In the genomic region with DNA sequence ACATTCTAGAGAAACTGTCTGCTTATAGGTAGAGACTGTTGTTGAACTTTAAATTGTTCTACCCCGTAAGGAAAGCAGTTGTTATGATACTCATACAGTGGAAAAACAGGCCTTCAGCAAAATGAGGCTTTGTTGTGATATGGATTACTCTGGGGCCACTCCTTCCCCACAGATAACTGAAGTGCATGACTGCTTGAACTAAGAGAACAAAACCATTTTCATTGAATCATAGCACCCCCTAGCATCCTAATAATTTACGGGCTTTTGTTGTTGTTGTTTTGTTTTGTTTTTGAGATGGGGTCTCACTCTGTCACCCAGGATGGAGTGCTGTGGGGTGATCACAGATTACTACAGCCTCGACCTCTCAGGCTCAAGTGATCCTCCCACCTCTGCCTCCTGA, we compare ENCODE assay signal across 7 cellular contexts. TPM values are rescaled to one million over a fixed set of nuclear protein-coding genes. Genes with fewer than 3 reads are reported as not detected.
DNase-seq lines count a peak whose midpoint lies in the region; ATAC-seq and TF ChIP-seq lines count a peak whose summit lies in the region.
"Not testable (repeated sequence)": the region's sequence is repeated elsewhere in the genome, so short reads cannot be mapped to it uniquely, and the experiment has no call there.

No MANE protein-coding gene starts in this region.

- peak overlapping the region; percentile 70 for H3K27ac Mint-ChIP-seq in activated naive CD4-positive, alpha-beta T cell treated with anti-CD3 and anti-CD28 coated beads, Interleukin-2, amount 10 ng/mL, durations not matched to agents 7 days and 5 days

- peaks cover 42% of the 10 kb centered on the region for H3K36me3 Mint-ChIP-seq in activated naive CD4-positive, alpha-beta T cell treated with anti-CD3 and anti-CD28 coated beads, Interleukin-2, amount 10 ng/mL, durations not matched to agents 7 days and 5 days

- peaks cover 49% of the 10 kb centered on the region for H3K4me1 Mint-ChIP-seq in activated naive CD4-positive, alpha-beta T cell treated with anti-CD3 and anti-CD28 coated beads, Interleukin-2, amount 10 ng/mL, durations not matched to agents 7 days and 5 days

- peaks cover 4 to 19% (median 14%) of the 10 kb centered on the region in 11 experiments; a peak in 14 of 22 replicates for H3K9me3 ChIP-seq in BLaER1 treated with 17β-estradiol and CSF1 and Interleukin-3, amounts not matched to agents 10 nM and 100 nM (replicated peaks in 1 of 11)
- not testable (repeated sequence) for H3K9me3 ChIP-seq in liver (ENCODE audit: control insufficient read depth in 4 of 4, low read length in 3 of 4); neutrophil

- ATAC-seq in HG02885 (IDR thresholded peaks at IDR 0.05; ENCODE audit: poor library complexity, unreplicated experiment), result peak; percentile 43

- H3K27me3 ChIP-seq in BLaER1 treated with 17β-estradiol and CSF1 and Interleukin-3, amounts not matched to agents 10 nM and 100 nM; liver (ENCODE audit: control insufficient read depth in 4 of 4, insufficient read depth in 4 of 4, low read length in 3 of 4); neutrophil: not testable (repeated sequence)

- peak overlapping the region in 7 of 11 experiments; percentile 2 to 88 (median 29); a peak in 12 of 22 replicates for H3K4me2 ChIP-seq in BLaER1 treated with 17β-estradiol and CSF1 and Interleukin-3, amounts not matched to agents 10 nM and 100 nM

- H3K4me1 ChIP-seq in BLaER1 treated with 17β-estradiol and CSF1 and Interleukin-3, amounts not matched to agents 10 nM and 100 nM, result peaks cover 48 to 58% (median 54%) of the 10 kb centered on the region in 10 experiments
- not testable (repeated sequence) for H3K4me1 ChIP-seq in liver (ENCODE audit: control insufficient read depth in 4 of 4, insufficient read depth in 4 of 4, low read length in 3 of 4)
- H3K4me1 ChIP-seq in neutrophil (ENCODE audit: control insufficient read depth in 1 of 2, insufficient read depth in 1 of 2, low read depth in 1 of 2, low read length in 1 of 2), result peaks cover 24 to 31% of the 10 kb centered on the region in 2 experiments

- not testable (repeated sequence) for H3K9me3 Mint-ChIP-seq in activated naive CD4-positive, alpha-beta T cell treated with anti-CD3 and anti-CD28 coated beads, Interleukin-2, amount 10 ng/mL, durations not matched to agents 7 days and 5 days

- H3K27ac ChIP-seq in BLaER1 treated with 17β-estradiol and CSF1 and Interleukin-3, amounts not matched to agents 10 nM and 100 nM, result peak overlapping the region in 10 of 11 experiments; percentile 44 to 99 (median 92); a peak in 19 of 22 replicates
- not testable (repeated sequence) for H3K27ac ChIP-seq in liver (ENCODE audit: low read depth in 1 of 2, low read length in 2 of 2)
- peak overlapping the region; percentile 60 for H3K27ac ChIP-seq in neutrophil

- DNase-seq in SK-MEL-5 (ENCODE audit: low read depth, low spot score) (peak; percentile 4), epithelial cell of esophagus (ENCODE audit: low read depth) (peak; percentile 2)
- not testable (repeated sequence) for DNase-seq in activated naive CD4-positive, alpha-beta T cell treated with anti-CD3 and anti-CD28 coated beads, Interleukin-2, amount 10 ng/mL, durations not matched to agents 7 days and 5 days

- 82% methylated on average over 3 of the region's 3 CpGs for WGBS in liver

- peaks cover 15 to 60% (median 29%) of the 10 kb centered on the region in 11 experiments; a peak in 21 of 22 replicates for H3K36me3 ChIP-seq in BLaER1 treated with 17β-estradiol and CSF1 and Interleukin-3, amounts not matched to agents 10 nM and 100 nM
- not testable (repeated sequence) for H3K36me3 ChIP-seq in liver (ENCODE audit: control insufficient read depth in 4 of 4, insufficient read depth in 3 of 4, low read depth in 1 of 4, low read length in 3 of 4); neutrophil

- TF ChIP-seq RAD21 in liver (IDR thresholded peaks at IDR 0.05), result peak; percentile 37 to 53

- H3K4me3 ChIP-seq in BLaER1 treated with 17β-estradiol and CSF1 and Interleukin-3, amounts not matched to agents 10 nM and 100 nM; epithelial cell of esophagus (ENCODE audit: low read length); liver (ENCODE audit: low read depth in 1 of 3, low read length in 3 of 3); neutrophil (ENCODE audit: low read depth in 1 of 2, low read length in 1 of 2): not testable (repeated sequence)

- H3K9ac ChIP-seq in BLaER1 treated with 17β-estradiol and CSF1 and Interleukin-3, amounts not matched to agents 10 nM and 100 nM, result peak overlapping the region in 7 of 11 experiments; percentile 1 to 50 (median 33); a peak in 9 of 22 replicates
- not testable (repeated sequence) for H3K9ac ChIP-seq in liver (ENCODE audit: low read depth in 1 of 2, low read length in 2 of 2)

- H4K20me1 ChIP-seq in BLaER1 treated with 17β-estradiol and CSF1 and Interleukin-3, amounts not matched to agents 10 nM and 100 nM, result not testable (repeated sequence)

- CTCF ChIA-PET in activated naive CD4-positive, alpha-beta T cell treated with anti-CD3 and anti-CD28 coated beads, Interleukin-2, amount 10 ng/mL, durations not matched to agents 7 days and 5 days (lab: Charles Lee), result interaction anchor here (2.0 kb wide), 1 partner anchor 131 kb away, joined by 6 read pairs; no protein-coding TSS in a partner anchor

- not testable (repeated sequence) for TF ChIP-seq CTCF in epithelial cell of esophagus (IDR thresholded peaks at IDR 0.05; ENCODE audit: insufficient read depth, low read depth, low read length, missing control alignments); liver (IDR thresholded peaks at IDR 0.05; ENCODE audit: low read depth, low read length, missing input control); neutrophil (IDR thresholded peaks at IDR 0.05)

- in situ Hi-C loops in SK-MEL-5 (cut with HindIII; ENCODE audit: low pct_unique_long_range_greater_than_20kb, low sequenced_read_pairs), result not testable (repeated sequence)

- H3K4me3 Mint-ChIP-seq in activated naive CD4-positive, alpha-beta T cell treated with anti-CD3 and anti-CD28 coated beads, Interleukin-2, amount 10 ng/mL, durations not matched to agents 7 days and 5 days, result not testable (repeated sequence)

- not testable (repeated sequence) for H3K27me3 Mint-ChIP-seq in activated naive CD4-positive, alpha-beta T cell treated with anti-CD3 and anti-CD28 coated beads, Interleukin-2, amount 10 ng/mL, durations not matched to agents 7 days and 5 days

RNA-seq across cellular contexts. Expression of a gene that starts 54.9 kb away (rescaled TPM):
- total RNA-seq in SK-MEL-5 (2014; rRNA removed; shearing (Covaris generic)), result 13.8 and 17.4 TPM in 2 replicates
- polyA plus RNA-seq in SK-MEL-5 (2015; cell fraction: cytosol; rRNA removed), result 18.1 and 21.8 TPM in 2 replicates
- 26.7 and 27.4 TPM in 2 replicates for polyA plus RNA-seq in SK-MEL-5 (2015; cell fraction: nucleus; rRNA removed)
- total RNA-seq in liver, result 10 to 100 TPM in 1 of 2 donors, 1 to 10 TPM in 1; 10.0 to 37.9 TPM
- polyA plus RNA-seq in liver, result 10 to 100 TPM; 11.4 to 15.8 TPM
